9 cellular contexts compared by ENCODE assay signal in the genomic region with DNA sequence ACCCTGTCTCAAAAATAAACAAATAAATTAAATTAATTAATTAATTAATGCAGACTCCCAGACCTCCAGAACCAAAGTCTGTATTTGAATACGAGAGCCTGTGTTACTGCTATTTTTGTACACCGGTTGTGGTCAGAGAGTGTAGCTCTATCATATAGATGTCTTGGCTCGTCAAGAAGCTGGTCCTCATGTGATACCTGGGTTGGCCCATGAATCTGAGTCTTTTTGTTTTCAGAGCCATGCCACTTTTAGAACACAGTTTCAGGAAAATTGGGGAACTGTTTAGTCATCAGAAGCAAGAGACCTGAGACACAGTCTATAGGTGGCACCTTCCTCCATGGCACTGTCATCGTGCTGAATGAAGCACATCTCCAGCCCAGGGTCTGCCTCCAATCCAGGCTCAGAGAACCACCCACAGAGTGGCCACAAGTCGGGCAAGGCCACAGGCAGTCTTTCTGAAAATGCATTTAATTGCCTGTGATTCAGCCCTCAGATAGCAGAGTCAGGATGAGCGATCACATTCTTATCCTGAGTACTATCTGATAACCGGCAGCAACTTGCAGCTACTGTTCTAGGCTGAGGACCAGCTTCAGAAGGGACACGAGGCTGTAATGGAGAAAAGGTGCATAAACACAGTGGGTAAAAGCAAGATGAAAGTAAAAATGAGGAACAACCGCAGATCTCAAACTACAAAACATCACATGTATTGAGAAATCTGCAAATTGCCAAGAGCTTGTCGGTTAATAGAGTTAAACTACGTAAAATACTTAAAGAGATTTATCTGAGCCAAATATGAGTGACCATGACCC. TPM values are rescaled to one million over a fixed set of nuclear protein-coding genes. Genes with fewer than 3 reads are reported as not detected.
DNase-seq lines count a peak whose midpoint lies in the region; ATAC-seq and TF ChIP-seq lines count a peak whose summit lies in the region.
"Had no signal": no experiment of that assay in that cellular context is flagged by ENCODE, and none has a peak within 500 bp of the region (broad histone marks: within the 10 kb centered on the region; RNA-seq: fewer than 3 reads in every experiment).

No MANE protein-coding gene starts in this region.

- no peak for DNase-seq in CD8-positive, alpha-beta memory T cell
- DNase-seq in MG63 (peak; percentile 68), mesendoderm (peak; percentile 86), H9 (no peak)
- DNase-seq in activated CD8-positive, alpha-beta T cell treated with anti-CD3 and anti-CD28 coated beads for 36 hours, result peak; percentile 57
- no peak for DNase-seq in effector memory CD8-positive, alpha-beta T cell
- no peak for DNase-seq in naive thymus-derived CD8-positive, alpha-beta T cell
- DNase-seq: pancreas had no signal

- no peak overlapping the region for H3K18ac ChIP-seq in mesendoderm (ENCODE audit: low read length)
- no peak overlapping the region for H3K18ac ChIP-seq in H9 (ENCODE audit: insufficient read length, low read depth, low read length)

- H4K20me1 ChIP-seq in H9 (ENCODE audit: control insufficient read depth, insufficient read depth, insufficient read length), result no peaks in the 10 kb centered on the region

- no peak overlapping the region for H4K91ac ChIP-seq in H9 (ENCODE audit: insufficient read length, low read depth, low read length)

- H3K36me3 Mint-ChIP-seq in CD8-positive, alpha-beta memory T cell, result peaks cover 0 to 14% (median 0%) of the 10 kb centered on the region in 3 donors
- peaks cover 16% of the 10 kb centered on the region for H3K36me3 Mint-ChIP-seq in activated CD8-positive, alpha-beta T cell treated with anti-CD3 and anti-CD28 coated beads for 36 hours (ENCODE audit: low read depth)
- H3K36me3 Mint-ChIP-seq in H9 (ENCODE audit: insufficient read depth in 1 of 3, low read depth in 3 of 3), result peaks cover 3 to 13% (median 8%) of the 10 kb centered on the region in 3 experiments
- H3K36me3 Mint-ChIP-seq in effector memory CD8-positive, alpha-beta T cell (ENCODE audit: insufficient read depth), result peaks cover 1% of the 10 kb centered on the region
- H3K36me3 Mint-ChIP-seq in naive thymus-derived CD8-positive, alpha-beta T cell, result peaks cover 0 to 8% (median 4%) of the 10 kb centered on the region in 3 donors

- no peak overlapping the region for H3K14ac ChIP-seq in H9 (ENCODE audit: insufficient read depth, low read length)

- H3K4me1 Mint-ChIP-seq in CD8-positive, alpha-beta memory T cell, result peaks cover 14 to 27% (median 27%) of the 10 kb centered on the region in 3 donors
- H3K4me1 Mint-ChIP-seq in activated CD8-positive, alpha-beta T cell treated with anti-CD3 and anti-CD28 coated beads for 36 hours (ENCODE audit: low read depth), result peaks cover 51% of the 10 kb centered on the region
- peaks cover 0 to 3% of the 10 kb centered on the region in 2 experiments; a peak in 2 of 4 replicates for H3K4me1 Mint-ChIP-seq in H9
- peaks cover 2 to 9% of the 10 kb centered on the region in 2 donors for H3K4me1 Mint-ChIP-seq in effector memory CD8-positive, alpha-beta T cell (ENCODE audit: low read depth in 2 of 2)
- peaks cover 4 to 37% (median 19%) of the 10 kb centered on the region in 4 donors for H3K4me1 Mint-ChIP-seq in naive thymus-derived CD8-positive, alpha-beta T cell

- H3K4me2 ChIP-seq in mesendoderm (ENCODE audit: low read length) (no peak overlapping the region), H9 (ENCODE audit: insufficient read depth, insufficient read length, low read length) (no peak overlapping the region)

- CTCF ChIA-PET in CD8-positive, alpha-beta memory T cell (lab: Charles Lee), result no interaction called here
- CTCF ChIA-PET in activated CD8-positive, alpha-beta T cell treated with anti-CD3 and anti-CD28 coated beads for 36 hours (lab: Charles Lee), result interaction anchor here (0.8 to 3.5 kb wide), 8 partner anchors 9 to 62 kb away, joined by 3 to 10 read pairs (median 4); a partner anchor contains a TSS

- H3K9me3 ChIP-seq in CD8-positive, alpha-beta memory T cell (ENCODE audit: low read length), result no peaks in the 10 kb centered on the region
- peaks cover 2% of the 10 kb centered on the region; the same call in 1 of the 2 replicates for H3K9me3 ChIP-seq in MG63
- H3K9me3 ChIP-seq in H9 (ENCODE audit: control insufficient read depth, low read depth, low read length), result no peaks in the 10 kb centered on the region
- H3K9me3 ChIP-seq: pancreas had no signal

- no peak overlapping the region for H2BK5ac ChIP-seq in mesendoderm (ENCODE audit: low read length)
- no peak overlapping the region for H2BK5ac ChIP-seq in H9 (ENCODE audit: insufficient read length, low read length)

- no peak overlapping the region for H2AFZ ChIP-seq in H9 (ENCODE audit: low read length)

- ATAC-seq in activated CD8-positive, alpha-beta T cell treated with anti-CD3 and anti-CD28 coated beads for 36 hours, result peak; percentile 32
- ATAC-seq in HG02870 (IDR thresholded peaks at IDR 0.05; ENCODE audit: unreplicated experiment), result no peak
- ATAC-seq in effector memory CD8-positive, alpha-beta T cell (replicated peaks), result no peak
- no peak for ATAC-seq in naive thymus-derived CD8-positive, alpha-beta T cell
- ATAC-seq: pancreas had no signal

- no peaks in the 10 kb centered on the region for H3K79me1 ChIP-seq in mesendoderm (ENCODE audit: low read length)
- H3K79me1 ChIP-seq in H9 (ENCODE audit: insufficient read depth, low read depth, low read length, poor library complexity, severe bottlenecking), result no peaks in the 10 kb centered on the region

- H3K56ac ChIP-seq in mesendoderm (ENCODE audit: low read length), result no peak overlapping the region
- H3K56ac ChIP-seq in H9 (ENCODE audit: insufficient read length, low read depth, low read length), result no peak overlapping the region

- H2BK15ac ChIP-seq in mesendoderm (replicated peaks; ENCODE audit: low read depth), result no peak overlapping the region
- no peak overlapping the region for H2BK15ac ChIP-seq in H9 (ENCODE audit: low read depth, low read length)

- H3K9ac ChIP-seq in mesendoderm (ENCODE audit: low read length) (no peak overlapping the region), H9 (ENCODE audit: extremely low read depth, insufficient read length, low read length) (no peak overlapping the region)

- no peaks in the 10 kb centered on the region for H3K27me3 ChIP-seq in CD8-positive, alpha-beta memory T cell (ENCODE audit: insufficient read depth, low read length, poor library complexity, severe bottlenecking)
- no peaks in the 10 kb centered on the region for H3K27me3 ChIP-seq in MG63
- H3K27me3 ChIP-seq in mesendoderm (ENCODE audit: insufficient read depth, low read length, poor library complexity), result no peaks in the 10 kb centered on the region
- no peaks in the 10 kb centered on the region for H3K27me3 ChIP-seq in H9 (ENCODE audit: insufficient read depth, low read length)
- H3K27me3 ChIP-seq: pancreas had no signal

- H3T11ph ChIP-seq in H9 (ENCODE audit: low read length), result no peak overlapping the region

- H3K79me2 ChIP-seq in mesendoderm (ENCODE audit: control insufficient read depth, insufficient read depth, low read length) (no peaks in the 10 kb centered on the region), H9 (ENCODE audit: insufficient read depth, low read length) (no peaks in the 10 kb centered on the region)

- no peak overlapping the region for H3K23ac ChIP-seq in mesendoderm (ENCODE audit: low read length)
- no peak overlapping the region for H3K23ac ChIP-seq in H9 (ENCODE audit: insufficient read length, low read depth, low read length)

- H4K5ac ChIP-seq in mesendoderm (ENCODE audit: low read length) (no peak overlapping the region), H9 (ENCODE audit: insufficient read length, low read depth, low read length) (no peak overlapping the region)

- no peak overlapping the region for H2BK20ac ChIP-seq in H9 (ENCODE audit: low read depth, low read length, poor library complexity, severe bottlenecking)

- no peaks in the 10 kb centered on the region for H3K36me3 ChIP-seq in CD8-positive, alpha-beta memory T cell (ENCODE audit: insufficient read depth, low read length)
- H3K36me3 ChIP-seq in MG63, result no peaks in the 10 kb centered on the region
- H3K36me3 ChIP-seq in mesendoderm (ENCODE audit: control insufficient read depth, insufficient read depth, low read length), result no peaks in the 10 kb centered on the region
- H3K36me3 ChIP-seq: pancreas had no signal

- no peaks in the 10 kb centered on the region for H3K23me2 ChIP-seq in H9 (ENCODE audit: insufficient read length, low read depth, low read length, poor library complexity, severe bottlenecking)

- no peak for TF ChIP-seq CTCF in activated CD8-positive, alpha-beta T cell treated with anti-CD3 and anti-CD28 coated beads for 36 hours (IDR thresholded peaks at IDR 0.05)
- no peak for TF ChIP-seq CTCF in H9 (conservative IDR thresholded peaks at IDR 0.05)

- no peak overlapping the region for H2AK5ac ChIP-seq in mesendoderm (ENCODE audit: low read length)
- no peak overlapping the region for H2AK5ac ChIP-seq in H9 (ENCODE audit: insufficient read length, low read length)

- peak overlapping the region in 1 of 7 donors; percentile 16 for H3K4me3 Mint-ChIP-seq in CD8-positive, alpha-beta memory T cell
- no peak overlapping the region for H3K4me3 Mint-ChIP-seq in activated CD8-positive, alpha-beta T cell treated with anti-CD3 and anti-CD28 coated beads for 36 hours
- H3K4me3 Mint-ChIP-seq in H9, result no peak overlapping the region
- no peak overlapping the region for H3K4me3 Mint-ChIP-seq in effector memory CD8-positive, alpha-beta T cell
- no peak overlapping the region for H3K4me3 Mint-ChIP-seq in naive thymus-derived CD8-positive, alpha-beta T cell

- no CpG with 5 or more reads among the region's 11 CpGs for WGBS in mesendoderm (ENCODE audit: extremely low coverage, insufficient coverage, low lambda C conversion rate)
- no CpG with 5 or more reads among the region's 11 CpGs for WGBS in H9 (ENCODE audit: extremely low coverage, insufficient read length, low lambda C conversion rate)

- H3K9me3 Mint-ChIP-seq in CD8-positive, alpha-beta memory T cell, result peaks cover 0 to 8% (median 0%) of the 10 kb centered on the region in 5 donors
- peaks cover 4% of the 10 kb centered on the region for H3K9me3 Mint-ChIP-seq in activated CD8-positive, alpha-beta T cell treated with anti-CD3 and anti-CD28 coated beads for 36 hours
- H3K9me3 Mint-ChIP-seq in H9, result peaks cover 6 to 12% of the 10 kb centered on the region in 2 experiments; a peak in 3 of 5 replicates
- peaks cover 0 to 2% of the 10 kb centered on the region in 2 donors for H3K9me3 Mint-ChIP-seq in effector memory CD8-positive, alpha-beta T cell
- H3K9me3 Mint-ChIP-seq in naive thymus-derived CD8-positive, alpha-beta T cell, result peaks cover 0 to 17% (median 7%) of the 10 kb centered on the region in 9 donors

- H2BK120ac ChIP-seq in mesendoderm (ENCODE audit: low read depth, low read length) (no peak overlapping the region), H9 (ENCODE audit: low read depth, low read length, poor library complexity, severe bottlenecking) (no peak overlapping the region)

- POLR2A ChIA-PET in CD8-positive, alpha-beta memory T cell (lab: Charles Lee), result interaction anchor here (2.2 kb wide), 1 partner anchor 14 kb away, joined by 27 read pairs; a partner anchor contains a TSS
- POLR2A ChIA-PET in activated CD8-positive, alpha-beta T cell treated with anti-CD3 and anti-CD28 coated beads for 36 hours (lab: Charles Lee), result interaction anchor here (1.4 to 7.1 kb wide), 3 partner anchors 8 to 24 kb away, joined by 3 to 78 read pairs (median 11); a partner anchor contains a TSS
- POLR2A ChIA-PET in naive thymus-derived CD8-positive, alpha-beta T cell (lab: Charles Lee), result interaction anchor here (4.5 kb wide), 1 partner anchor 14 kb away, joined by 46 read pairs; a partner anchor contains a TSS

- peaks cover 19% of the 10 kb centered on the region for H3K4me1 ChIP-seq in CD8-positive, alpha-beta memory T cell (ENCODE audit: insufficient read depth, low read length)
- H3K4me1 ChIP-seq in mesendoderm (ENCODE audit: control insufficient read depth, low read depth, low read length) (no peaks in the 10 kb centered on the region), H9 (ENCODE audit: insufficient read depth, low read length) (no peaks in the 10 kb centered on the region)
- H3K4me1 ChIP-seq: pancreas had no signal

- H3K4ac ChIP-seq in mesendoderm (ENCODE audit: low read depth, low read length) (peak overlapping the region; percentile 64), H9 (ENCODE audit: low read depth, low read length) (no peak overlapping the region)

- H4K8ac ChIP-seq in mesendoderm (ENCODE audit: low read depth, low read length) (no peak overlapping the region), H9 (replicated peaks; ENCODE audit: insufficient read length, low read depth, low read length) (no peak overlapping the region)

- peak overlapping the region; percentile 59 for H3K27ac ChIP-seq in CD8-positive, alpha-beta memory T cell (ENCODE audit: low read depth, low read length)
- H3K27ac ChIP-seq in mesendoderm (ENCODE audit: low read depth, low read length) (no peak overlapping the region), H9 (ENCODE audit: insufficient read length, low read depth, low read length) (no peak overlapping the region)

- no peak overlapping the region for H3K4me3 ChIP-seq in CD8-positive, alpha-beta memory T cell (ENCODE audit: low read length)
- H3K4me3 ChIP-seq in MG63 (no peak overlapping the region), mesendoderm (ENCODE audit: low read length) (no peak overlapping the region)
- H3K4me3 ChIP-seq: pancreas had no signal

- intact Hi-C loops in activated CD8-positive, alpha-beta T cell treated with anti-CD3 and anti-CD28 coated beads for 36 hours (cut with micrococcal nuclease), result no loop called here

- peak overlapping the region in 1 of 8 donors; percentile 42 for H3K27ac Mint-ChIP-seq in CD8-positive, alpha-beta memory T cell
- H3K27ac Mint-ChIP-seq in activated CD8-positive, alpha-beta T cell treated with anti-CD3 and anti-CD28 coated beads for 36 hours, result peak overlapping the region; percentile 69
- no peak overlapping the region; a peak in 1 of 7 replicates for H3K27ac Mint-ChIP-seq in H9
- H3K27ac Mint-ChIP-seq in effector memory CD8-positive, alpha-beta T cell, result no peak overlapping the region
- H3K27ac Mint-ChIP-seq in naive thymus-derived CD8-positive, alpha-beta T cell, result peak overlapping the region in 4 of 10 donors; percentile 29 to 86 (median 52)

- H3K27me3 Mint-ChIP-seq in CD8-positive, alpha-beta memory T cell, result peaks cover 3 to 4% of the 10 kb centered on the region in 2 donors
- H3K27me3 Mint-ChIP-seq in activated CD8-positive, alpha-beta T cell treated with anti-CD3 and anti-CD28 coated beads for 36 hours, result peaks cover 2% of the 10 kb centered on the region
- H3K27me3 Mint-ChIP-seq in H9 (ENCODE audit: low read depth), result peaks cover 3% of the 10 kb centered on the region
- peaks cover 0 to 15% of the 10 kb centered on the region in 2 donors for H3K27me3 Mint-ChIP-seq in effector memory CD8-positive, alpha-beta T cell
- no peaks in the 10 kb centered on the region for H3K27me3 Mint-ChIP-seq in naive thymus-derived CD8-positive, alpha-beta T cell

- H2BK12ac ChIP-seq in H9 (ENCODE audit: insufficient read length, low read depth, low read length), result no peak overlapping the region

RNA-seq across cellular contexts. Expression of a gene that starts 14.2 kb away (rescaled TPM):
- 10 to 100 TPM; 60.4 to 61.2 TPM for total RNA-seq in CD8-positive, alpha-beta memory T cell
- polyA plus RNA-seq in CD8-positive, alpha-beta memory T cell, result 21.3 TPM
- total RNA-seq in MG63 (2014; rRNA removed; shearing (Covaris generic); ENCODE audit: low replicate concordance), result 41.4 and 44.3 TPM in 2 replicates
- 10 to 100 TPM; 52.5 to 53.4 TPM for total RNA-seq in activated CD8-positive, alpha-beta T cell treated with anti-CD3 and anti-CD28 coated beads for 36 hours
- polyA plus RNA-seq in mesendoderm (2013, experiment 1 of 2), result 32.0 TPM
- polyA plus RNA-seq in mesendoderm (2013, experiment 2 of 2), result 30.7 TPM
- 80.1 and 85.2 TPM in 2 replicates for total RNA-seq in H9 (2021)
- total RNA-seq in naive thymus-derived CD8-positive, alpha-beta T cell, result 100 to 1,000 TPM in 1 of 2 experiments, 10 to 100 TPM in 1; 94.1 to 102 TPM
- 10 to 100 TPM in 2 of 3 donors, 1 to 10 TPM in 1; 9.9 to 16.5 (median 10.6) TPM for polyA plus RNA-seq in naive thymus-derived CD8-positive, alpha-beta T cell

Comparison
In these comparisons a context has a peak if more than half of its experiments do, and no peak if none do; other contexts are left out.
1. DNase-seq: peak in MG63 (single experiment), activated CD8-positive, alpha-beta T cell treated with anti-CD3 and anti-CD28 coated beads for 36 hours (single experiment) and mesendoderm (single experiment); none in CD8-positive, alpha-beta memory T cell (0 of 5), H9 (single experiment), effector memory CD8-positive, alpha-beta T cell (0 of 3) and naive thymus-derived CD8-positive, alpha-beta T cell (0 of 10).